8 cellular contexts compared by ENCODE assay signal in genomic region chr1:25997759-25998074, GRCh38. TPM values are rescaled to one million over a fixed set of nuclear protein-coding genes. Genes with fewer than 3 reads are reported as not detected.
A peak's percentile ranks its signal among the peaks of the same experiment; 100 is the strongest.
DNase-seq lines count a peak whose midpoint lies in the region; ATAC-seq lines count a peak whose summit lies in the region.

Gene PAFAH2, minus strand, starts transcription at chr1:25998063. Its CDS starts 7,247 bp downstream, at chr1:25990816.

- H3K27me3 Mint-ChIP-seq in CD8-positive, alpha-beta memory T cell = peaks cover 0 to 3% of the 10 kb centered on the region in 2 donors
- no peaks in the 10 kb centered on the region for H3K27me3 Mint-ChIP-seq in activated naive CD8-positive, alpha-beta T cell treated with anti-CD3 and anti-CD28 coated beads, Interleukin-2, amount 50 U/mL, for 24 hours
- H3K27me3 Mint-ChIP-seq in stimulated activated naive CD8-positive, alpha-beta T cell treated with anti-CD3 and anti-CD28 coated beads, Interleukin-15, amount 100 ng/mL, for 72 hours = no peaks in the 10 kb centered on the region

- ATAC-seq in HG03039 (IDR thresholded peaks at IDR 0.05; ENCODE audit: unreplicated experiment) (peak; percentile 22), HG02970 (IDR thresholded peaks at IDR 0.05; ENCODE audit: low FRiP score, unreplicated experiment) (no peak), GM21529 (IDR thresholded peaks at IDR 0.05; ENCODE audit: unreplicated experiment) (no peak)
- ATAC-seq in activated naive CD8-positive, alpha-beta T cell treated with anti-CD3 and anti-CD28 coated beads, Interleukin-2, amount 50 U/mL, for 24 hours = peak; percentile 0
- ATAC-seq in stimulated activated naive CD8-positive, alpha-beta T cell treated with anti-CD3 and anti-CD28 coated beads, Interleukin-15, amount 100 ng/mL, for 72 hours = peak; percentile 33

- no peaks in the 10 kb centered on the region for H3K9me3 ChIP-seq in CD8-positive, alpha-beta memory T cell (ENCODE audit: low read length)
- no peaks in the 10 kb centered on the region for H3K9me3 ChIP-seq in iPS-18c (ENCODE audit: control insufficient read depth, insufficient read depth, low read length)

- H3K4me3 Mint-ChIP-seq in CD8-positive, alpha-beta memory T cell = peak within 1 kb of the TSS; percentile 88 to 96 (median 94)
- peak within 1 kb of the TSS; percentile 92 for H3K4me3 Mint-ChIP-seq in activated naive CD8-positive, alpha-beta T cell treated with anti-CD3 and anti-CD28 coated beads, Interleukin-2, amount 50 U/mL, for 24 hours
- peak within 1 kb of the TSS; percentile 99 to 100 for H3K4me3 Mint-ChIP-seq in stimulated activated naive CD8-positive, alpha-beta T cell treated with anti-CD3 and anti-CD28 coated beads, Interleukin-15, amount 100 ng/mL, for 72 hours

- peak within 1 kb of the TSS; percentile 84 for H3K4me3 ChIP-seq in CD8-positive, alpha-beta memory T cell (ENCODE audit: low read length)
- peak within 1 kb of the TSS; percentile 83 for H3K4me3 ChIP-seq in iPS-18c (ENCODE audit: insufficient read depth, low read depth, low read length)

- peaks cover 37 to 47% (median 40%) of the 10 kb centered on the region in 3 donors for H3K4me1 Mint-ChIP-seq in CD8-positive, alpha-beta memory T cell
- H3K4me1 Mint-ChIP-seq in activated naive CD8-positive, alpha-beta T cell treated with anti-CD3 and anti-CD28 coated beads, Interleukin-2, amount 50 U/mL, for 24 hours = peaks cover 32% of the 10 kb centered on the region
- peaks cover 31% of the 10 kb centered on the region for H3K4me1 Mint-ChIP-seq in stimulated activated naive CD8-positive, alpha-beta T cell treated with anti-CD3 and anti-CD28 coated beads, Interleukin-15, amount 100 ng/mL, for 72 hours

- H3K36me3 Mint-ChIP-seq in CD8-positive, alpha-beta memory T cell = peaks cover 0 to 17% (median 8%) of the 10 kb centered on the region in 3 donors
- H3K36me3 Mint-ChIP-seq in activated naive CD8-positive, alpha-beta T cell treated with anti-CD3 and anti-CD28 coated beads, Interleukin-2, amount 50 U/mL, for 24 hours (ENCODE audit: low read depth) = peaks cover 1% of the 10 kb centered on the region

- POLR2A ChIA-PET in CD8-positive, alpha-beta memory T cell (lab: Charles Lee) = interaction anchor here (0.6 to 2.4 kb wide), 9 partner anchors 9 to 123 kb away, joined by 3 to 22 read pairs (median 5); partner anchors contain the start of genes PAQR7 and STMN1

- no peaks in the 10 kb centered on the region for H3K9me3 Mint-ChIP-seq in CD8-positive, alpha-beta memory T cell
- H3K9me3 Mint-ChIP-seq in activated naive CD8-positive, alpha-beta T cell treated with anti-CD3 and anti-CD28 coated beads, Interleukin-2, amount 50 U/mL, for 24 hours = no peaks in the 10 kb centered on the region
- H3K9me3 Mint-ChIP-seq in stimulated activated naive CD8-positive, alpha-beta T cell treated with anti-CD3 and anti-CD28 coated beads, Interleukin-15, amount 100 ng/mL, for 72 hours = no peaks in the 10 kb centered on the region

- no peaks in the 10 kb centered on the region for H3K36me3 ChIP-seq in CD8-positive, alpha-beta memory T cell (ENCODE audit: insufficient read depth, low read length)

- DNase-seq in CD8-positive, alpha-beta memory T cell = no peak
- DNase-seq in activated naive CD8-positive, alpha-beta T cell treated with anti-CD3 and anti-CD28 coated beads, Interleukin-2, amount 50 U/mL, for 24 hours = no peak
- DNase-seq in stimulated activated naive CD8-positive, alpha-beta T cell treated with anti-CD3 and anti-CD28 coated beads, Interleukin-15, amount 100 ng/mL, for 72 hours = no peak
- no peak for DNase-seq in NCI-H82 treated with DMSO at 0.1 percent for 48 hours (lab: John Stamatoyannopoulos, UW; ENCODE audit: unreplicated experiment)

- no peaks in the 10 kb centered on the region for H3K27me3 ChIP-seq in CD8-positive, alpha-beta memory T cell (ENCODE audit: insufficient read depth, low read length, poor library complexity, severe bottlenecking)

- peaks cover 30% of the 10 kb centered on the region for H3K4me1 ChIP-seq in CD8-positive, alpha-beta memory T cell (ENCODE audit: insufficient read depth, low read length)

- CTCF ChIA-PET in CD8-positive, alpha-beta memory T cell (lab: Charles Lee) = interaction anchor here (0.6 to 10.0 kb wide), 24 partner anchors 9 to 192 kb away, joined by 3 to 204 read pairs (median 4); partner anchors contain the start of genes EXTL1 and PAQR7

- peak within 1 kb of the TSS; percentile 96 to 100 (median 99) for H3K27ac Mint-ChIP-seq in CD8-positive, alpha-beta memory T cell
- peak within 1 kb of the TSS; percentile 96 for H3K27ac Mint-ChIP-seq in activated naive CD8-positive, alpha-beta T cell treated with anti-CD3 and anti-CD28 coated beads, Interleukin-2, amount 50 U/mL, for 24 hours
- H3K27ac Mint-ChIP-seq in stimulated activated naive CD8-positive, alpha-beta T cell treated with anti-CD3 and anti-CD28 coated beads, Interleukin-15, amount 100 ng/mL, for 72 hours = peak within 1 kb of the TSS; percentile 92 to 100

- H3K27ac ChIP-seq in CD8-positive, alpha-beta memory T cell (ENCODE audit: low read depth, low read length) = peak within 1 kb of the TSS; percentile 88

RNA-seq across cellular contexts. Expression of gene PAFAH2, which starts in this region (rescaled TPM):
- total RNA-seq in CD8-positive, alpha-beta memory T cell = 10 to 100 TPM; 11.8 to 12.1 TPM
- polyA plus RNA-seq in CD8-positive, alpha-beta memory T cell = 28.6 TPM

Comparison
In these comparisons a context has a peak if more than half of its experiments do, and no peak if none do; other contexts are left out.
1. ATAC-seq: peak in HG03039 (single experiment), activated naive CD8-positive, alpha-beta T cell treated with anti-CD3 and anti-CD28 coated beads, Interleukin-2, amount 50 U/mL, for 24 hours (single experiment) and stimulated activated naive CD8-positive, alpha-beta T cell treated with anti-CD3 and anti-CD28 coated beads, Interleukin-15, amount 100 ng/mL, for 72 hours (single experiment); none in HG02970 (single experiment) and GM21529 (single experiment).
2. Peak in every context shown above with its lines, with median percentiles within 50 percentile points of each other: H3K27ac Mint-ChIP-seq and H3K4me3 Mint-ChIP-seq.